8 cellular contexts compared by ENCODE assay signal in genomic region chr22:42889290-42889689, GRCh38.
DNase-seq lines count a peak whose midpoint lies in the region; ATAC-seq and TF ChIP-seq lines count a peak whose summit lies in the region.

No MANE protein-coding gene starts in this region.

- H3K9ac ChIP-seq in OCI-LY3 (ENCODE audit: low read length): peak overlapping the region; percentile 55
- no peak overlapping the region for H3K9ac ChIP-seq in mucosa of rectum (ENCODE audit: low read depth in 1 of 2, low read length in 2 of 2)

- no peak overlapping the region for H2AFZ ChIP-seq in OCI-LY3 (ENCODE audit: low read depth, low read length)

- H3K27ac ChIP-seq in OCI-LY3 (ENCODE audit: low read length) (peak overlapping the region; percentile 90), mucosa of rectum (ENCODE audit: low read depth in 2 of 2, low read length in 2 of 2) (peak overlapping the region; percentile 66 to 76), tibial artery (no peak overlapping the region), WERI-Rb-1 (no peak overlapping the region)

- TF ChIP-seq CTCF in GM12864 (IDR thresholded peaks at IDR 0.05; ENCODE audit: low read depth, low read length, missing control alignments) (no peak), OCI-LY3 (IDR thresholded peaks at IDR 0.05; ENCODE audit: low read depth, low read length) (no peak), tibial artery (IDR thresholded peaks at IDR 0.05) (no peak), WERI-Rb-1 (IDR thresholded peaks at IDR 0.05; ENCODE audit: low read depth, low read length) (no peak)

- peak; percentile 91 for DNase-seq in GM12864 (ENCODE audit: low read depth)
- no peak for DNase-seq in tibial artery
- no peak for DNase-seq in WERI-Rb-1
- DNase-seq in T1000 (lab: John Stamatoyannopoulos, UW): no peak

- H3K27me3 ChIP-seq in OCI-LY3 (ENCODE audit: low read depth, low read length): no peaks in the 10 kb centered on the region
- no peaks in the 10 kb centered on the region for H3K27me3 ChIP-seq in mucosa of rectum (ENCODE audit: control insufficient read depth in 2 of 2, insufficient read depth in 2 of 2, low read length in 2 of 2)
- H3K27me3 ChIP-seq in tibial artery: no peaks in the 10 kb centered on the region
- no peaks in the 10 kb centered on the region for H3K27me3 ChIP-seq in WERI-Rb-1 (ENCODE audit: insufficient read depth, low read depth, severe bottlenecking)

- H3K9me3 ChIP-seq in OCI-LY3 (ENCODE audit: insufficient read depth, low read length): no peaks in the 10 kb centered on the region
- H3K9me3 ChIP-seq in mucosa of rectum (ENCODE audit: control insufficient read depth in 2 of 2, low read length in 2 of 2): no peaks in the 10 kb centered on the region
- H3K9me3 ChIP-seq in tibial artery: no peaks in the 10 kb centered on the region
- no peaks in the 10 kb centered on the region for H3K9me3 ChIP-seq in WERI-Rb-1 (ENCODE audit: severe bottlenecking)

- peak; percentile 55 for ATAC-seq in GM21619 (IDR thresholded peaks at IDR 0.05; ENCODE audit: unreplicated experiment)
- ATAC-seq in GM21423 (IDR thresholded peaks at IDR 0.05; ENCODE audit: unreplicated experiment): no peak

- H3K79me2 ChIP-seq in OCI-LY3 (ENCODE audit: low read length): no peaks in the 10 kb centered on the region

- H3K4me3 ChIP-seq in GM12864 (ENCODE audit: low read depth, low read length) (no peak overlapping the region; the same call in 1 of the 2 replicates), OCI-LY3 (ENCODE audit: low read length) (peak overlapping the region; percentile 66), mucosa of rectum (ENCODE audit: low read length in 2 of 2) (no peak overlapping the region), tibial artery (no peak overlapping the region), WERI-Rb-1 (ENCODE audit: low read depth, low read length) (no peak overlapping the region)

- peaks cover 39% of the 10 kb centered on the region for H3K36me3 ChIP-seq in OCI-LY3 (replicated peaks; ENCODE audit: low read depth, low read length)
- peaks cover 51 to 60% of the 10 kb centered on the region in 2 donors for H3K36me3 ChIP-seq in mucosa of rectum (ENCODE audit: control insufficient read depth in 2 of 2, insufficient read depth in 2 of 2, low read length in 2 of 2)
- H3K36me3 ChIP-seq in tibial artery: peaks cover 81 to 92% (median 89%) of the 10 kb centered on the region in 3 donors
- peaks cover 33% of the 10 kb centered on the region for H3K36me3 ChIP-seq in WERI-Rb-1

- H3K4me1 ChIP-seq in OCI-LY3 (ENCODE audit: low read length) (peaks cover 48% of the 10 kb centered on the region), mucosa of rectum (ENCODE audit: control insufficient read depth in 2 of 2, insufficient read depth in 2 of 2, low read length in 2 of 2) (peaks cover 21 to 43% of the 10 kb centered on the region in 2 donors), tibial artery (peaks cover 0 to 12% (median 4%) of the 10 kb centered on the region in 4 donors)

- peak overlapping the region; percentile 90 for H3K4me2 ChIP-seq in OCI-LY3 (ENCODE audit: low read length)

- intact Hi-C loops in tibial artery (cut with DNase I; ENCODE audit: low total_unique reads): no loop called here

- H4K20me1 ChIP-seq in OCI-LY3 (ENCODE audit: insufficient read depth, low read length): no peaks in the 10 kb centered on the region

Comparison
In these comparisons a context has a peak if more than half of its experiments do, and no peak if none do; other contexts are left out.
1. H3K27ac ChIP-seq: peak in OCI-LY3 (single experiment) and mucosa of rectum (2 of 2); none in tibial artery (0 of 2) and WERI-Rb-1 (single experiment).